ENCODE assay signal across 12 cellular contexts in genomic region chr13:97856001-97856675, GRCh38.
DNase-seq lines count a peak whose midpoint lies in the region; ATAC-seq and TF ChIP-seq lines count a peak whose summit lies in the region.
"Had no signal": no experiment of that assay in that cellular context is flagged by ENCODE, and none has a peak within 500 bp of the region (broad histone marks: within the 10 kb centered on the region; RNA-seq: fewer than 3 reads in every experiment).

No MANE protein-coding gene starts in this region.

- peaks cover 4% of the 10 kb centered on the region for H3K27me3 Mint-ChIP-seq in activated naive CD8-positive, alpha-beta T cell treated with anti-CD3 and anti-CD28 coated beads for 36 hours

- H3K4me2 ChIP-seq in parathyroid adenoma (ENCODE audit: low read length), result peak overlapping the region; percentile 55

- H3K36me3 ChIP-seq in parathyroid adenoma (ENCODE audit: control insufficient read depth, insufficient read depth, low read length), result no peaks in the 10 kb centered on the region
- H3K36me3 ChIP-seq: spleen, thoracic aorta had no signal

- H3K27ac ChIP-seq in parathyroid adenoma, result no peak overlapping the region
- H3K27ac ChIP-seq: thoracic aorta had no signal

- H3K4me1 ChIP-seq in parathyroid adenoma, result peaks cover 2% of the 10 kb centered on the region

- H2AFZ ChIP-seq in parathyroid adenoma, result peak overlapping the region; percentile 42

- ATAC-seq in GM18520 (IDR thresholded peaks at IDR 0.05; ENCODE audit: unreplicated experiment), result peak; percentile 67
- peak; percentile 35 for ATAC-seq in HG03342 (IDR thresholded peaks at IDR 0.05; ENCODE audit: unreplicated experiment)
- no peak for ATAC-seq in GM18511 (IDR thresholded peaks at IDR 0.05; ENCODE audit: unreplicated experiment)

- H3K27me3 ChIP-seq in parathyroid adenoma (ENCODE audit: control insufficient read depth, insufficient read depth, low read length), result no peaks in the 10 kb centered on the region

- no peak overlapping the region for H3K4me3 ChIP-seq in foreskin fibroblast (ENCODE audit: low read depth in 1 of 2, low read length in 2 of 2)
- no peak overlapping the region for H3K4me3 ChIP-seq in parathyroid adenoma (ENCODE audit: low read depth, low read length)
- H3K4me3 ChIP-seq: spleen, thoracic aorta had no signal

- H3K4me1 Mint-ChIP-seq in activated naive CD8-positive, alpha-beta T cell treated with anti-CD3 and anti-CD28 coated beads for 36 hours, result peaks cover 4% of the 10 kb centered on the region

- H3K79me2 ChIP-seq in parathyroid adenoma, result no peaks in the 10 kb centered on the region

- H3K9me3 Mint-ChIP-seq in activated naive CD8-positive, alpha-beta T cell treated with anti-CD3 and anti-CD28 coated beads for 36 hours, result no peaks in the 10 kb centered on the region
- H3K9me3 Mint-ChIP-seq: CD8-positive, alpha-beta memory T cell had no signal

- no peaks in the 10 kb centered on the region for H3K36me3 Mint-ChIP-seq in activated naive CD8-positive, alpha-beta T cell treated with anti-CD3 and anti-CD28 coated beads for 36 hours
- H3K36me3 Mint-ChIP-seq: CD8-positive, alpha-beta memory T cell had no signal

- no peak overlapping the region for H3K4me3 Mint-ChIP-seq in activated naive CD8-positive, alpha-beta T cell treated with anti-CD3 and anti-CD28 coated beads for 36 hours
- H3K4me3 Mint-ChIP-seq: activated B cell treated with CpG ODN at 0.5 μM for 24 hours; CD8-positive, alpha-beta memory T cell had no signal

- DNase-seq in foreskin fibroblast, result peak; percentile 58 to 70
- no peak for DNase-seq in T-helper 9 cell
- DNase-seq in NCI-H2081 (lab: John Stamatoyannopoulos, UW), result no peak
- DNase-seq in activated naive CD8-positive, alpha-beta T cell treated with anti-CD3 and anti-CD28 coated beads for 36 hours, result no peak
- DNase-seq: activated B cell treated with CpG ODN at 0.5 μM for 24 hours, spleen had no signal

- H3K9ac ChIP-seq in parathyroid adenoma, result no peak overlapping the region

- no peak overlapping the region for H3K27ac Mint-ChIP-seq in activated naive CD8-positive, alpha-beta T cell treated with anti-CD3 and anti-CD28 coated beads for 36 hours
- H3K27ac Mint-ChIP-seq: activated B cell treated with CpG ODN at 0.5 μM for 24 hours; CD8-positive, alpha-beta memory T cell had no signal

- no peaks in the 10 kb centered on the region for H3K9me3 ChIP-seq in parathyroid adenoma (ENCODE audit: control insufficient read depth, low read length)
- H3K9me3 ChIP-seq: spleen, thoracic aorta had no signal

- TF ChIP-seq CTCF in foreskin fibroblast (IDR thresholded peaks at IDR 0.05; ENCODE audit: low read depth, low read length), result no peak
- TF ChIP-seq CTCF in parathyroid adenoma (IDR thresholded peaks at IDR 0.05), result no peak

Comparison
In these comparisons a context has a peak if more than half of its experiments do, and no peak if none do; other contexts are left out.
1. DNase-seq: peak in foreskin fibroblast (2 of 2); none in T-helper 9 cell (single experiment), NCI-H2081 (0 of 2) and activated naive CD8-positive, alpha-beta T cell treated with anti-CD3 and anti-CD28 coated beads for 36 hours (single experiment).